ENCODE assay signal across 11 cellular contexts in the genomic region with DNA sequence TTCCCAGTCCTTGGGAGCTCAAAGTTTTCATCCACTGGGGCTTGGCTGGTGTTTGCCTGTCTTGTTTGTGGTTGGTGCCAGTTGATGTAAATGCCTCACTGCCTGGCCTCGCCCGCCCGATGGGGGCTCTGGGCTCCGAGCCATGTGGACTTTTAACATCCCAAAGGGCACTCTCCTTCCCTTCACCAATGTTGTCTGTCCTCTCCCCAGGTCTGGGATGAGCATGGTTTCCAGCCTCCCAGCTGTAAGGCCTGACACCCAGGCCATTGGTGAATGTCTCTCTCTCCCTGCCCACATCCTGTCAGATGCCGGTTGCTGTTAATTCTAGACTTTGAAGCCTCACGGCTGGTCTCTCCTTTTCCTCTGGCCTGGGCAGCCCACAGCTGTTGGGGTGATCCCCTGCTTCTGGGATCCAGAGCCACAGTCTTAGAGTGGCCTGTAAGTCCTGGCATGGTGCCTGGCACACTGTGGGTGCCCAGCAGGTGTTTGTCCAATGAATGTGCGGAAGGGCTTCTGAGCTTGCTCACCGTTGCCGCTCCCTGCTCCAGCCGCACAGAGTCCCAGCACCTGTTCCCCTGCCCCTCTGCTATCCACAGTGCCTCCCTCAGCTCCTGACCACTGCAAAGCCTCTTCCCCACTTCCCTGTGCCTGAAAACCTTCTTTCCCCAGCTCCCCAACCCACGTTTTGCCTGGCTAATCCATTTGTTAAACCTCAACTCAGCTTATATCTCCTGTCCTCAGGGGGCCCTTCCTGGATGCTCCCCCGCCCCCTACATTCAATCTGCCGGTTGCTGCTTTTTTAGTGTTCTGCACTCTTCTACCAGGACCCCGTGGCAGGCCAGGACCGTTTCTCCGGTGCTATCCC. TPM values are rescaled to one million over a fixed set of nuclear protein-coding genes. Genes with fewer than 3 reads are reported as not detected.
A peak's percentile ranks its signal among the peaks of the same experiment; 100 is the strongest.
DNase-seq lines count a peak whose midpoint lies in the region; ATAC-seq, FAIRE-seq and TF ChIP-seq lines count a peak whose summit lies in the region.
"Had no signal": no experiment of that assay in that cellular context is flagged by ENCODE, and none has a peak within 500 bp of the region (broad histone marks: within the 10 kb centered on the region; RNA-seq: fewer than 3 reads in every experiment).

No MANE protein-coding gene starts in this region.

- H3F3A ChIP-seq in SU-DHL-6 (ENCODE audit: insufficient read depth) (peaks cover 18% of the 10 kb centered on the region; the same call in 1 of the 2 replicates), GM23248 (ENCODE audit: insufficient read depth) (no peaks in the 10 kb centered on the region)

- intact Hi-C loops in left colon (cut with DNase I, micrococcal nuclease) = no loop called here

- in situ Hi-C loops in GM23248 (cut with MboI) = loop anchor here (25.0 kb wide), 1 partner anchor 2009 kb away; no protein-coding TSS in a partner anchor

- WGBS in GM23248 (ENCODE audit: low coverage in 1 of 2, low lambda C conversion rate in 2 of 2, missing lambda C conversion rate in 2 of 2), 2 experiments = 73 to 75% methylated on average over 16 of the region's 16 CpGs

- H3K4me1 ChIP-seq in GM23248 (ENCODE audit: insufficient read depth) = no peaks in the 10 kb centered on the region

- H4K20me1 ChIP-seq in SU-DHL-6 (ENCODE audit: low read depth, low read length) (no peaks in the 10 kb centered on the region), GM23248 (ENCODE audit: insufficient read depth) (no peaks in the 10 kb centered on the region)

- H3K9me2 ChIP-seq in SU-DHL-6 (replicated peaks; ENCODE audit: insufficient read depth, low read length) = no peaks in the 10 kb centered on the region
- H3K9me2 ChIP-seq in GM23248 (ENCODE audit: insufficient read depth) = no peaks in the 10 kb centered on the region

- peak overlapping the region; percentile 31 for H3K4me2 ChIP-seq in SU-DHL-6 (ENCODE audit: low read depth, low read length, poor library complexity, severe bottlenecking)
- H3K4me2 ChIP-seq in GM23248 (ENCODE audit: unreplicated experiment) = no peak overlapping the region

- FAIRE-seq in HTR-8/SVneo (lab: Jason Lieb, UNC) = no peak

- peak overlapping the region; percentile 81 for H3K27ac ChIP-seq in SU-DHL-6 (ENCODE audit: low read depth, low read length)
- no peak overlapping the region for H3K27ac ChIP-seq in GM23248

- TF ChIP-seq CTCF in GM12865 (IDR thresholded peaks at IDR 0.05; ENCODE audit: insufficient read depth, low read depth, low read length, missing control alignments) = no peak
- TF ChIP-seq CTCF in SU-DHL-6 (IDR thresholded peaks at IDR 0.05; ENCODE audit: insufficient read depth, low read length, poor library complexity, severe bottlenecking) = no peak

- H3K27me3 ChIP-seq in SU-DHL-6 (ENCODE audit: low read length) (no peaks in the 10 kb centered on the region), GM23248 (replicated peaks; ENCODE audit: insufficient read depth) (no peaks in the 10 kb centered on the region)

- peaks cover 16% of the 10 kb centered on the region for H3K79me2 ChIP-seq in SU-DHL-6 (ENCODE audit: insufficient read depth, low read length)
- peaks cover 16% of the 10 kb centered on the region for H3K79me2 ChIP-seq in GM23248 (ENCODE audit: insufficient read depth)

- no peaks in the 10 kb centered on the region for H3K9me3 ChIP-seq in SU-DHL-6 (ENCODE audit: insufficient read depth, low read length)
- no peaks in the 10 kb centered on the region for H3K9me3 ChIP-seq in GM23248 (ENCODE audit: low read depth)

- no peak overlapping the region for H3K4me3 ChIP-seq in GM12865 (ENCODE audit: low read depth, low read length)
- no peak overlapping the region for H3K4me3 ChIP-seq in SU-DHL-6 (ENCODE audit: insufficient read depth, low read length, poor library complexity, severe bottlenecking)
- H3K4me3 ChIP-seq in GM23248 = no peak overlapping the region

- H3K9ac ChIP-seq in SU-DHL-6 (ENCODE audit: low read length) = 0 out of 2 replicates have a peak overlapping the region, but pooled peaks have one; percentile 23
- H3K9ac ChIP-seq in GM23248 = no peak overlapping the region

- peak; percentile 53 for DNase-seq in A172 (ENCODE audit: low spot score)
- DNase-seq in GM12865 (ENCODE audit: low read depth) = peak; percentile 25
- DNase-seq in left colon = peak; percentile 45 to 64
- DNase-seq in midbrain (lab: John Stamatoyannopoulos, UW) = no peak
- no peak for DNase-seq in GM23248
- DNase-seq in HTR-8/SVneo (ENCODE audit: insufficient read length, low spot score) = no peak
- DNase-seq: activated CD4-positive, CD25-positive, alpha-beta regulatory T cell treated with anti-CD3 and anti-CD28 coated beads, Interleukin-2, amount 50 U/mL, for 72 hours; islet precursor cell; NCI-H2107 had no signal

- H3K36me3 ChIP-seq in SU-DHL-6 (ENCODE audit: low read length) = no peaks in the 10 kb centered on the region
- H3K36me3 ChIP-seq in GM23248 (ENCODE audit: low read depth) = no peaks in the 10 kb centered on the region

- H2AFZ ChIP-seq in SU-DHL-6 (ENCODE audit: low read depth, low read length, severe bottlenecking) (no peak overlapping the region), GM23248 (no peak overlapping the region)

- ATAC-seq in left colon = no peak
- no peak for ATAC-seq in GM18909 (IDR thresholded peaks at IDR 0.05; ENCODE audit: poor library complexity, unreplicated experiment)

RNA-seq across cellular contexts. Expression of a gene that starts 3.3 kb away (rescaled TPM):
- total RNA-seq in A172 (2014; rRNA removed; shearing (Covaris generic)) = 23.3 and 28.6 TPM in 2 replicates
- total RNA-seq in left colon = 10 to 100 TPM; 17.1 to 22.3 TPM
- 18.5 and 33.2 TPM in 2 replicates for total RNA-seq in GM23248 (2014; rRNA removed; shearing (Covaris generic))
- polyA plus RNA-seq in GM23248 (2016; fragmentation: Nextera tagmentation; extraction: Ambion mirVana) = 35.9 and 36.9 TPM in 2 replicates

RNA-seq across cellular contexts. Expression of a gene that starts 46.1 kb away (rescaled TPM):
- total RNA-seq in A172 (2014; rRNA removed; shearing (Covaris generic)) = 3.3 and 5.5 TPM in 2 replicates
- total RNA-seq in left colon = 1 to 10 TPM; 6.2 to 9.6 TPM
- 6.4 and 18.3 TPM in 2 replicates for total RNA-seq in GM23248 (2014; rRNA removed; shearing (Covaris generic))
- polyA plus RNA-seq in GM23248 (2016; fragmentation: Nextera tagmentation; extraction: Ambion mirVana) = 2.4 and 3.2 TPM in 2 replicates

RNA-seq across cellular contexts. Expression of a gene that starts 46.4 kb away (rescaled TPM):
- total RNA-seq in A172 (2014; rRNA removed; shearing (Covaris generic)) = 9.0 and 20.7 TPM in 2 replicates
- 10 to 100 TPM; 43.5 to 45.6 TPM for total RNA-seq in left colon
- 12.3 and 14.8 TPM in 2 replicates for total RNA-seq in GM23248 (2014; rRNA removed; shearing (Covaris generic))
- 24.7 and 29.8 TPM in 2 replicates for polyA plus RNA-seq in GM23248 (2016; fragmentation: Nextera tagmentation; extraction: Ambion mirVana)

Comparison
In these comparisons a context has a peak if more than half of its experiments do, and no peak if none do; other contexts are left out.
1. DNase-seq: peak in A172 (single experiment), GM12865 (single experiment) and left colon (2 of 2); none in midbrain (single experiment), GM23248 (single experiment) and HTR-8/SVneo (single experiment).